19 cellular contexts compared by ENCODE assay signal in genomic region chr3:61141697-61142096, GRCh38.
A peak's percentile ranks its signal among the peaks of the same experiment; 100 is the strongest.
DNase-seq lines count a peak whose midpoint lies in the region; ATAC-seq, FAIRE-seq and TF ChIP-seq lines count a peak whose summit lies in the region.
"Had no signal": no experiment of that assay in that cellular context is flagged by ENCODE, and none has a peak within 500 bp of the region (broad histone marks: within the 10 kb centered on the region; RNA-seq: fewer than 3 reads in every experiment).

No MANE protein-coding gene starts in this region.

- TF ChIP-seq CTCF in H1 (IDR thresholded peaks at IDR 0.05; ENCODE audit: control extremely low read depth in 1 of 3, insufficient read depth in 1 of 3, low read depth in 1 of 3, low read length in 3 of 3) (no peak), osteoblast (IDR thresholded peaks at IDR 0.05; ENCODE audit: extremely low read depth, low read depth, low read length) (no peak)

- H3K4ac ChIP-seq in H1 (replicated peaks; ENCODE audit: insufficient read length, low read depth, low read length), result no peak overlapping the region

- peak overlapping the region; percentile 72; the same call in 1 of the 2 replicates for H2BK20ac ChIP-seq in H1 (ENCODE audit: low read length)

- H3K4me2 ChIP-seq in H1 (ENCODE audit: insufficient read depth in 1 of 2, low read depth in 2 of 2, low read length in 2 of 2) (peak overlapping the region; percentile 51 to 59; a peak in 3 of 4 replicates), osteoblast (ENCODE audit: insufficient read depth, low read length) (no peak overlapping the region)

- peaks cover 2 to 17% (median 7%) of the 10 kb centered on the region in 4 experiments; a peak in 3 of 7 replicates for H3K4me1 ChIP-seq in H1 (replicated peaks in 1 of 4; ENCODE audit: control insufficient read depth in 3 of 4, insufficient read depth in 4 of 4, low read length in 3 of 4)
- H3K4me1 ChIP-seq in osteoblast (ENCODE audit: insufficient read depth, low read length), result no peaks in the 10 kb centered on the region

- peak overlapping the region; percentile 62; the same call in 1 of the 2 replicates for H2BK5ac ChIP-seq in H1 (ENCODE audit: low read depth, low read length)

- H3K9ac ChIP-seq in H1 (replicated peaks in 1 of 4; ENCODE audit: extremely low read depth in 1 of 4, low read depth in 3 of 4, low read length in 3 of 4), result no peak overlapping the region; a peak in 1 of 7 replicates

- H4K8ac ChIP-seq in H1 (ENCODE audit: extremely low read depth, insufficient read depth, low read length), result no peak overlapping the region

- H3K4me3 ChIP-seq in H1 (ENCODE audit: extremely low read depth in 1 of 4, insufficient read depth in 2 of 4, low read depth in 3 of 4, low read length in 4 of 4) (peak overlapping the region in 1 of 4 experiments; percentile 28; a peak in 2 of 8 replicates), osteoblast (ENCODE audit: insufficient read depth, low read length) (no peak overlapping the region)

- H4K91ac ChIP-seq in H1 (replicated peaks; ENCODE audit: insufficient read length, low read length), result no peak overlapping the region

- no peaks in the 10 kb centered on the region for H3K27me3 ChIP-seq in H1 (replicated peaks in 1 of 4; ENCODE audit: control insufficient read depth in 3 of 4, extremely low read depth in 1 of 4, insufficient read depth in 3 of 4, low read length in 3 of 4)
- H3K27me3 ChIP-seq in osteoblast (ENCODE audit: insufficient read depth, low read length), result no peaks in the 10 kb centered on the region

- POLR2A ChIA-PET in H1 (lab: Charles Lee; ENCODE audit: partially characterized antibody), result interaction anchor here (1.3 kb wide), 1 partner anchor 22 kb away, joined by 4 read pairs; no protein-coding TSS in a partner anchor

- no peak for ATAC-seq in HG03095 (IDR thresholded peaks at IDR 0.05; ENCODE audit: unreplicated experiment)
- ATAC-seq: SK-N-SH treated with all-trans-retinoic acid at 6 μM for 48 hours had no signal

- H3K9me3 ChIP-seq in H1 (ENCODE audit: insufficient read depth in 2 of 2, low read depth in 1 of 2, low read length in 1 of 2) (peaks cover 0 to 3% of the 10 kb centered on the region in 2 experiments; a peak in 1 of 4 replicates), osteoblast (ENCODE audit: low read depth, low read length) (no peaks in the 10 kb centered on the region)

- H3K23me2 ChIP-seq in H1 (ENCODE audit: low read depth, low read length), result no peaks in the 10 kb centered on the region

- H3K36me3 ChIP-seq in H1 (ENCODE audit: control insufficient read depth in 2 of 4, insufficient read depth in 4 of 4, low read length in 3 of 4), result no peaks in the 10 kb centered on the region
- no peaks in the 10 kb centered on the region for H3K36me3 ChIP-seq in osteoblast (ENCODE audit: insufficient read depth, low read length)

- 0 out of 4 replicates have a peak, but pooled peaks cover 0 to 2% of the 10 kb centered on the region in 2 experiments for H3K79me2 ChIP-seq in H1 (ENCODE audit: control insufficient read depth in 1 of 2, insufficient read depth in 2 of 2, low read length in 2 of 2)
- no peaks in the 10 kb centered on the region for H3K79me2 ChIP-seq in osteoblast (ENCODE audit: insufficient read depth, low read length)

- H2BK15ac ChIP-seq in H1 (ENCODE audit: low read length), result no peak overlapping the region

- H4K20me1 ChIP-seq in H1 (replicated peaks in 1 of 2; ENCODE audit: control insufficient read depth in 1 of 2, insufficient read depth in 2 of 2, low read length in 2 of 2) (no peaks in the 10 kb centered on the region), osteoblast (ENCODE audit: insufficient read depth, low read length) (no peaks in the 10 kb centered on the region)

- H2BK12ac ChIP-seq in H1 (ENCODE audit: low read depth, low read length), result peak overlapping the region; percentile 81; the same call in 1 of the 2 replicates

- no peak overlapping the region for H3K14ac ChIP-seq in H1 (ENCODE audit: insufficient read length)

- no peak overlapping the region for H2AK5ac ChIP-seq in H1 (ENCODE audit: low read depth, low read length)

- no peak for TF ChIP-seq EP300 in H1 (IDR thresholded peaks at IDR 0.05; ENCODE audit: borderline replicate concordance in 1 of 2, low read depth in 2 of 2, low read length in 2 of 2)

- peak overlapping the region; percentile 14 for H2BK120ac ChIP-seq in H1 (replicated peaks; ENCODE audit: low read depth, low read length)

- H3K23ac ChIP-seq in H1 (ENCODE audit: insufficient read length), result no peak overlapping the region

- H4K5ac ChIP-seq in H1 (ENCODE audit: insufficient read length, low read depth, low read length), result no peak overlapping the region

- peak overlapping the region; percentile 63; the same call in 1 of the 2 replicates for H3K18ac ChIP-seq in H1 (ENCODE audit: extremely low read depth, low read length)

- no peak overlapping the region for H3K27ac ChIP-seq in H1 (ENCODE audit: low read depth, low read length)
- no peak overlapping the region for H3K27ac ChIP-seq in osteoblast (ENCODE audit: low read depth, low read length)

- CTCF ChIA-PET in H1 (lab: Charles Lee; ENCODE audit: partially characterized antibody), result interaction anchor here (0.6 to 1.3 kb wide), 3 partner anchors 10 to 229 kb away, joined by 3 to 4 read pairs (median 4); no protein-coding TSS in a partner anchor

- WGBS in H1 (ENCODE audit: extremely low coverage in 1 of 2, insufficient coverage in 1 of 2, insufficient read length in 1 of 2, insufficient replicate concordance in 2 of 2, low coverage in 1 of 2, low lambda C conversion rate in 2 of 2, missing lambda C conversion rate in 1 of 2), 2 experiments, result 10% methylated on average over 3 of the region's 3 CpGs; no CpG with 5 or more reads in 1 of the 2 experiments

- TF ChIP-seq POLR2A in H1 (IDR thresholded peaks at IDR 0.05; ENCODE audit: control extremely low read depth in 1 of 2, low read depth in 2 of 2, low read length in 2 of 2), result no peak

- no peak overlapping the region for H2AFZ ChIP-seq in H1 (ENCODE audit: low read length)
- H2AFZ ChIP-seq in osteoblast (ENCODE audit: low read length), result no peak overlapping the region

- H3K79me1 ChIP-seq in H1 (ENCODE audit: low read depth, low read length), result no peaks in the 10 kb centered on the region

- H3K56ac ChIP-seq in H1 (replicated peaks; ENCODE audit: insufficient read length, low read depth, low read length), result no peak overlapping the region

- TF ChIP-seq RAD21 in H1 (IDR thresholded peaks at IDR 0.05 in 1 of 2, conservative IDR thresholded peaks at IDR 0.05 in 1 of 2; ENCODE audit: low read depth in 2 of 2, low read length in 2 of 2), result no peak; a peak in 1 of 4 replicates

- peak; percentile 96 for FAIRE-seq in H1 (lab: Jason Lieb, UNC)
- FAIRE-seq: GM19239, RCC 7860 had no signal

- DNase-seq in NCI-H2171 treated with DMSO at 0.1 percent for 48 hours (lab: John Stamatoyannopoulos, UW), result peak; percentile 1
- no peak for DNase-seq in NCI-H2171 (lab: John Stamatoyannopoulos, UW)
- DNase-seq in H1 (ENCODE audit: low read depth in 1 of 2, low spot score in 2 of 2), result peak; percentile 43 to 47
- peak; percentile 65 for DNase-seq in iPS-NIHi7 (ENCODE audit: extremely low spot score)
- DNase-seq in NCI-H1930 (lab: John Stamatoyannopoulos, UW), result no peak
- DNase-seq in DMS114 treated with DMSO at 0.1 percent for 48 hours (lab: John Stamatoyannopoulos, UW; ENCODE audit: unreplicated experiment), result no peak
- no peak for DNase-seq in osteoblast (ENCODE audit: insufficient read length, low spot score, missing footprints)
- DNase-seq: C1 segment of cervical spinal cord, DMS53, Karpas-422, MM.1S, NCI-H1105 treated with DMSO at 0.1 percent for 48 hours, NCI-H2081, NCI-H510A treated with DMSO at 0.1 percent for 48 hours, SHP77 had no signal

TF ChIP-seq in H1, 55 proteins besides CTCF, POLR2A, EP300 and RAD21 (continues in another document):
- TF ChIP-seq HDAC2 (IDR thresholded peaks at IDR 0.05; ENCODE audit: borderline replicate concordance in 1 of 2, low read depth in 2 of 2, low read length in 2 of 2) (0 out of 4 replicates have a peak, but pooled peaks of 1 of the 2 experiments have one; percentile 23), KDM1A (IDR thresholded peaks at IDR 0.05; ENCODE audit: borderline replicate concordance, low read length) (no peak), CBX8 (IDR thresholded peaks at IDR 0.05; ENCODE audit: borderline replicate concordance, low read depth, low read length) (no peak), EGR1 (IDR thresholded peaks at IDR 0.05; ENCODE audit: borderline replicate concordance, low read depth, low read length) (no peak), TCF12 (IDR thresholded peaks at IDR 0.05; ENCODE audit: low read depth, low read length) (no peak), SP2 (IDR thresholded peaks at IDR 0.05; ENCODE audit: low read length) (no peak), SP1 (IDR thresholded peaks at IDR 0.05; ENCODE audit: low read depth, low read length) (no peak), NANOG (IDR thresholded peaks at IDR 0.05; ENCODE audit: insufficient read depth, low read depth, low read length, poor library complexity, severe bottlenecking) (peak; percentile 61), RFX5 (IDR thresholded peaks at IDR 0.05; ENCODE audit: borderline replicate concordance, low read depth, low read length) (no peak), E2F6 (IDR thresholded peaks at IDR 0.05) (no peak), CREB1 (IDR thresholded peaks at IDR 0.05) (no peak), EZH2 (IDR thresholded peaks at IDR 0.05; ENCODE audit: low read depth, low read length, severe bottlenecking) (no peak), ATF2 (IDR thresholded peaks at IDR 0.05; ENCODE audit: low read length) (no peak)

Comparison
In these comparisons a context has a peak if more than half of its experiments do, and no peak if none do; other contexts are left out.
1. DNase-seq: peak in NCI-H2171 treated with DMSO at 0.1 percent for 48 hours (single experiment), H1 (2 of 2) and iPS-NIHi7 (single experiment); none in NCI-H2171 (single experiment), NCI-H1930 (0 of 2), DMS114 treated with DMSO at 0.1 percent for 48 hours (single experiment) and osteoblast (single experiment).